In genomic region chr6:42769051-42769450, GRCh38 we compare ENCODE assay signal across 16 cellular contexts. TPM values are rescaled to one million over a fixed set of nuclear protein-coding genes. Genes with fewer than 3 reads are reported as not detected.
"Had no signal": no experiment of that assay in that cellular context is flagged by ENCODE, and none has a peak within 500 bp of the region (broad histone marks: within the 10 kb centered on the region; RNA-seq: fewer than 3 reads in every experiment).

No MANE protein-coding gene starts in this region.

- H3K9me3 Mint-ChIP-seq: activated CD8-positive, alpha-beta T cell treated with anti-CD3 and anti-CD28 coated beads for 36 hours; activated naive CD8-positive, alpha-beta T cell treated with anti-CD3 and anti-CD28 coated beads, Interleukin-2, amount 10 ng/mL, durations not matched to agents 7 days and 5 days had no signal

- DNase-seq: activated CD4-positive, alpha-beta T cell treated with anti-CD3 and anti-CD28 coated beads for 1 hour; activated CD8-positive, alpha-beta memory T cell treated with anti-CD3 and anti-CD28 coated beads, Interleukin-2, amount 50 U/mL, for 4 hours; activated CD8-positive, alpha-beta T cell treated with anti-CD3 and anti-CD28 coated beads for 36 hours; activated effector memory CD4-positive, alpha-beta T cell treated with anti-CD3 and anti-CD28 coated beads, Interleukin-2, amount 50 U/mL, for 16 hours; activated naive CD8-positive, alpha-beta T cell treated with anti-CD3 and anti-CD28 coated beads, Interleukin-2, amount 10 ng/mL, durations not matched to agents 7 days and 5 days; activated T-cell treated with anti-CD3 and anti-CD28 coated beads, Interleukin-2, amount 50 U/mL, for 48 hours; brain microvascular endothelial cell; effector CD8-positive, alpha-beta T cell; foreskin fibroblast; hypothalamus; left ventricle myocardium inferior; mesendoderm; pancreas; stimulated activated CD4-positive, alpha-beta T cell treated with anti-CD3 and anti-CD28 coated beads, Interleukin-12 subunit alpha, Interleukin-12 subunit beta, amount 100 ng/mL, for 4 hours; stimulated activated CD4-positive, alpha-beta T cell treated with anti-CD3 and anti-CD28 coated beads, Interleukin-2, amount 100 ng/mL, for 24 hours; SW 1271 had no signal

- H3K4me1 ChIP-seq: pancreas had no signal

- H3K36me3 ChIP-seq: brain microvascular endothelial cell, left ventricle myocardium inferior, pancreas had no signal

- H3K27me3 Mint-ChIP-seq: activated CD8-positive, alpha-beta T cell treated with anti-CD3 and anti-CD28 coated beads for 36 hours had no signal

- H3K9me3 ChIP-seq: left ventricle myocardium inferior, pancreas had no signal

- H3K4me3 Mint-ChIP-seq: activated CD8-positive, alpha-beta T cell treated with anti-CD3 and anti-CD28 coated beads for 36 hours; activated naive CD8-positive, alpha-beta T cell treated with anti-CD3 and anti-CD28 coated beads, Interleukin-2, amount 10 ng/mL, durations not matched to agents 7 days and 5 days had no signal

- H3K27me3 ChIP-seq: brain microvascular endothelial cell, pancreas had no signal

- H3K27ac ChIP-seq: brain microvascular endothelial cell, left ventricle myocardium inferior, pancreas had no signal

- ATAC-seq: activated CD8-positive, alpha-beta T cell treated with anti-CD3 and anti-CD28 coated beads for 36 hours; pancreas had no signal

- H3K4me3 ChIP-seq: left ventricle myocardium inferior, pancreas had no signal

RNA-seq across cellular contexts. Expression of gene PRPH2, which starts 46.7 kb away (rescaled TPM):
- total RNA-seq: activated CD8-positive, alpha-beta T cell treated with anti-CD3 and anti-CD28 coated beads for 36 hours had no signal
